8 cellular contexts compared by ENCODE assay signal in the genomic region with DNA sequence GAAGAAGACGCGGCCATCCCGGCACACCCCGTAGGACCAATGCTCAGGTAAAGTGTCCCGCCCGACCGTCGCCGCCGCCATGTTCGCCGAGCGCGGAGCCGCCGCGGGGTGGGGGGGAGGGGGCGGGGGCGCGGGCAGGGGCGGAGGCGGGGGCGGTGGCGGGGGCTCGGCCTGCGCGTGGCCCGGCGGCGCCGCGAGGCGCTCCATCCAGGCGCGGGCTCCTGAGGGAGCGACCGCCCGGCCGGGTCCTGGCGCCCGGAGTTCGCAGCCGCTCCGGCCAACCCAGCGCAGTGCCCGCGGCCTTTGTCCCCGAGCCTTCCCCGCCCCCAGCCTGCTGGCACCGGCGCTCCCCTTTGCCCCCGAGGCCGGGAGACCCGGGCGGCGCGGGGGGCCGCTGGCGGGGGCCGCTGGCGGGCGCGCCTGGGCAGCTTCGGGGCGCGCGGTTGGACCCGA.
A peak's percentile ranks its signal among the peaks of the same experiment; 100 is the strongest.
DNase-seq lines count a peak whose midpoint lies in the region; FAIRE-seq and TF ChIP-seq lines count a peak whose summit lies in the region.

Gene PLEKHA7, minus strand, starts transcription at position 94 of the 453 bp plus-strand sequence. Its CDS starts 13 bp downstream, at position 81.

- POLR2A ChIA-PET in RWPE1 (lab: Yijun Ruan, JAX; ENCODE audit: low non-redundant PET): no interaction called here

- H3K4me1 ChIP-seq in endocrine pancreas (ENCODE audit: control insufficient read depth, insufficient read depth, low read length) (no peaks in the 10 kb centered on the region), mucosa of rectum (ENCODE audit: control insufficient read depth in 2 of 2, insufficient read depth in 2 of 2, low read length in 2 of 2) (peaks cover 10 to 16% of the 10 kb centered on the region in 2 donors)

- FAIRE-seq in RCC 7860 (lab: Jason Lieb, UNC): no peak

- H3K9ac ChIP-seq in endocrine pancreas (ENCODE audit: control insufficient read depth, insufficient read depth, low read length) (peak within 1 kb of the TSS; percentile 73), mucosa of rectum (ENCODE audit: low read depth in 1 of 2, low read length in 2 of 2) (peak within 1 kb of the TSS; percentile 72 to 87)

- no peaks in the 10 kb centered on the region for H3K9me3 ChIP-seq in endocrine pancreas (ENCODE audit: control insufficient read depth, low read length)
- H3K9me3 ChIP-seq in mucosa of rectum (ENCODE audit: control insufficient read depth in 2 of 2, low read length in 2 of 2): no peaks in the 10 kb centered on the region

- CTCF ChIA-PET in RWPE1 (lab: Yijun Ruan, JAX): interaction anchor here (0.6 to 1.5 kb wide), 2 partner anchors 58 to 63 kb away, joined by 3 to 5 read pairs; no protein-coding TSS in a partner anchor

- H3K36me3 ChIP-seq in endocrine pancreas (ENCODE audit: control insufficient read depth, insufficient read depth, low read length): no peaks in the 10 kb centered on the region
- H3K36me3 ChIP-seq in mucosa of rectum (ENCODE audit: control insufficient read depth in 2 of 2, insufficient read depth in 2 of 2, low read length in 2 of 2): no peaks in the 10 kb centered on the region

- H3K27ac ChIP-seq in RWPE1: peak within 1 kb of the TSS; percentile 55
- peak within 1 kb of the TSS; percentile 84 to 87 for H3K27ac ChIP-seq in mucosa of rectum (ENCODE audit: low read depth in 2 of 2, low read length in 2 of 2)

- no peaks in the 10 kb centered on the region for H3K27me3 ChIP-seq in endocrine pancreas (ENCODE audit: control insufficient read depth, insufficient read depth, low read length)
- H3K27me3 ChIP-seq in mucosa of rectum (ENCODE audit: control insufficient read depth in 2 of 2, insufficient read depth in 2 of 2, low read length in 2 of 2): no peaks in the 10 kb centered on the region

- DNase-seq in NCI-H748 (lab: John Stamatoyannopoulos, UW; ENCODE audit: unreplicated experiment) (peak; percentile 74), NCI-H748 treated with DMSO at 0.1 percent for 48 hours (lab: John Stamatoyannopoulos, UW) (no peak), RWPE1 (ENCODE audit: low spot score) (peak; percentile 12), NCI-H1694 treated with DMSO at 0.1 percent for 48 hours (lab: John Stamatoyannopoulos, UW) (no peak), DMS114 treated with DMSO at 0.1 percent for 48 hours (lab: John Stamatoyannopoulos, UW; ENCODE audit: unreplicated experiment) (no peak), RCC 7860 (ENCODE audit: low spot score) (no peak)

- peak within 1 kb of the TSS; percentile 81 for H3K4me3 ChIP-seq in endocrine pancreas (ENCODE audit: control insufficient read depth, insufficient read depth, low read length)
- peak within 1 kb of the TSS; percentile 74 to 86 for H3K4me3 ChIP-seq in mucosa of rectum (ENCODE audit: low read length in 2 of 2)

- no peak for TF ChIP-seq CTCF in RWPE1 (conservative IDR thresholded peaks at IDR 0.05; ENCODE audit: low read depth)

Comparison
In these comparisons a context has a peak if more than half of its experiments do, and no peak if none do; other contexts are left out.
1. DNase-seq: peak in NCI-H748 (single experiment) and RWPE1 (single experiment); none in NCI-H748 treated with DMSO at 0.1 percent for 48 hours (single experiment), NCI-H1694 treated with DMSO at 0.1 percent for 48 hours (single experiment), DMS114 treated with DMSO at 0.1 percent for 48 hours (single experiment) and RCC 7860 (single experiment).